ENCODE assay signal across 16 cellular contexts in genomic region chr3:25719321-25719720, GRCh38. TPM values are rescaled to one million over a fixed set of nuclear protein-coding genes. Genes with fewer than 3 reads are reported as not detected.
DNase-seq lines count a peak whose midpoint lies in the region; ATAC-seq, FAIRE-seq and TF ChIP-seq lines count a peak whose summit lies in the region.
"Had no signal": no experiment of that assay in that cellular context is flagged by ENCODE, and none has a peak within 500 bp of the region (broad histone marks: within the 10 kb centered on the region; RNA-seq: fewer than 3 reads in every experiment).

No MANE protein-coding gene starts in this region.

- intact Hi-C loops in HepG2 (cut with micrococcal nuclease; ENCODE audit: unreplicated experiment) = no loop called here
- intact Hi-C loops in right lobe of liver (cut with DNase I) = no loop called here
- intact Hi-C loops in OCI-LY7 (cut with micrococcal nuclease; ENCODE audit: unreplicated experiment) = no loop called here
- intact Hi-C loops in K562 (cut with micrococcal nuclease) = no loop called here

- no peak overlapping the region for H3K4me2 ChIP-seq in HepG2 (ENCODE audit: low read depth, low read length)
- no peak overlapping the region for H3K4me2 ChIP-seq in OCI-LY7 (ENCODE audit: low read length)
- no peak overlapping the region for H3K4me2 ChIP-seq in K562 (ENCODE audit: insufficient read depth, low read length)

- H3K79me2 ChIP-seq in HepG2 (ENCODE audit: insufficient read depth, low read length) = no peaks in the 10 kb centered on the region
- H3K79me2 ChIP-seq in OCI-LY7 (ENCODE audit: insufficient read depth, low read depth, low read length) = no peaks in the 10 kb centered on the region; the same call in 1 of the 2 replicates
- no peaks in the 10 kb centered on the region for H3K79me2 ChIP-seq in K562 (ENCODE audit: control insufficient read depth, insufficient read depth, low read length)

- ATAC-seq in HepG2 (no peak), right lobe of liver (no peak), K562 (no peak), HG03108 (IDR thresholded peaks at IDR 0.05; ENCODE audit: unreplicated experiment) (no peak)
- ATAC-seq: CD8-positive, alpha-beta T cell had no signal

- H3K4me1 ChIP-seq in HepG2 (ENCODE audit: insufficient read depth, low read length) (no peaks in the 10 kb centered on the region), right lobe of liver (no peaks in the 10 kb centered on the region), OCI-LY7 (ENCODE audit: insufficient read depth, low read length, poor library complexity, severe bottlenecking) (no peaks in the 10 kb centered on the region), K562 (replicated peaks in 1 of 2; ENCODE audit: control insufficient read depth in 2 of 2, insufficient read depth in 2 of 2, low read length in 2 of 2) (no peaks in the 10 kb centered on the region)
- H3K4me1 ChIP-seq: BE2C had no signal

- CTCF ChIA-PET in HepG2 (lab: Yijun Ruan, JAX; ENCODE audit: low intra/inter-chr PET ratio, low total read pairs) (no interaction called here), OCI-LY7 (lab: Charles Lee; ENCODE audit: unreplicated experiment) (no interaction called here), K562 (lab: Yijun Ruan, JAX; ENCODE audit: low intra/inter-chr PET ratio) (no interaction called here)

- H3K27me3 ChIP-seq in HepG2 (ENCODE audit: control insufficient read depth in 1 of 2, insufficient read depth in 2 of 2, low read length in 2 of 2) = no peaks in the 10 kb centered on the region
- no peaks in the 10 kb centered on the region for H3K27me3 ChIP-seq in right lobe of liver
- no peaks in the 10 kb centered on the region for H3K27me3 ChIP-seq in K562 (ENCODE audit: control insufficient read depth in 2 of 2, insufficient read depth in 2 of 2, low read length in 2 of 2)
- H3K27me3 ChIP-seq: BE2C had no signal

- H4K20me1 ChIP-seq in HepG2 (ENCODE audit: insufficient read depth, low read length) (no peaks in the 10 kb centered on the region), OCI-LY7 (ENCODE audit: insufficient read depth, low read length) (no peaks in the 10 kb centered on the region), K562 (replicated peaks; ENCODE audit: control insufficient read depth, insufficient read depth, low read length) (no peaks in the 10 kb centered on the region)

- TF ChIP-seq EP300 in HepG2 (IDR thresholded peaks at IDR 0.05; ENCODE audit: low read depth in 2 of 2, low read length in 2 of 2) = no peak
- no peak for TF ChIP-seq EP300 in HepG2 (CRISPR knock-in tag; IDR thresholded peaks at IDR 0.05; ENCODE audit: borderline replicate concordance)
- no peak for TF ChIP-seq EP300 in K562 (IDR thresholded peaks at IDR 0.05; ENCODE audit: low read length)

- no peaks in the 10 kb centered on the region for H3K9me2 ChIP-seq in OCI-LY7 (ENCODE audit: insufficient read depth, low read length)

- TF ChIP-seq CTCF in HepG2 (CRISPR knock-in tag; IDR thresholded peaks at IDR 0.05) = no peak
- no peak for TF ChIP-seq CTCF in right lobe of liver (IDR thresholded peaks at IDR 0.05)
- no peak for TF ChIP-seq CTCF in OCI-LY7 (conservative IDR thresholded peaks at IDR 0.05; ENCODE audit: low read length)
- TF ChIP-seq CTCF in K562 (IDR thresholded peaks at IDR 0.05 in 2 of 3, conservative IDR thresholded peaks at IDR 0.05 in 1 of 3; ENCODE audit: insufficient read depth in 2 of 3, low read depth in 1 of 3, low read length in 3 of 3) = no peak

- H3K4me3 ChIP-seq in HepG2 (replicated peaks in 1 of 3; ENCODE audit: insufficient read depth in 1 of 3, low read depth in 2 of 3, low read length in 3 of 3) (no peak overlapping the region), right lobe of liver (no peak overlapping the region), OCI-LY7 (ENCODE audit: low read depth, low read length, poor library complexity, severe bottlenecking) (no peak overlapping the region), K562 (no peak overlapping the region)

- H3K9me1 ChIP-seq in K562 (ENCODE audit: control insufficient read depth, insufficient read depth, low read length) = no peaks in the 10 kb centered on the region

- H3K27ac ChIP-seq in HepG2 (ENCODE audit: extremely low read length, insufficient read depth, low read length) (no peak overlapping the region), right lobe of liver (no peak overlapping the region), OCI-LY7 (ENCODE audit: low read depth, low read length, poor library complexity, severe bottlenecking) (no peak overlapping the region), K562 (ENCODE audit: extremely low read depth, low read depth, low read length) (no peak overlapping the region)
- H3K27ac ChIP-seq: C4-2B had no signal

- BruUV-seq in HepG2 (replicated peaks; lab: Mats Ljungman, UMichigan) = TSS peak; percentile 49
- TSS peak; percentile 69 for BruUV-seq in OCI-LY7 (replicated peaks; lab: Mats Ljungman, UMichigan)
- BruUV-seq in K562 (replicated peaks; lab: Mats Ljungman, UMichigan) = TSS peak; percentile 50

- WGBS in HepG2 (ENCODE audit: low lambda C conversion rate) = 97% methylated on average over 1 of the region's 1 CpG
- WGBS in right lobe of liver (ENCODE audit: insufficient coverage, low coverage, low lambda C conversion rate, missing lambda C conversion rate) = 86% methylated on average over 1 of the region's 1 CpG
- 85% methylated on average over 1 of the region's 1 CpG for WGBS in K562 (ENCODE audit: insufficient coverage, low coverage, missing lambda C conversion rate)

- FAIRE-seq in HepG2 (lab: Jason Lieb, UNC) = no peak
- no peak for FAIRE-seq in K562 (lab: Jason Lieb, UNC)
- FAIRE-seq: HTR-8/SVneo had no signal

- POLR2A ChIA-PET in HepG2 (lab: Yijun Ruan, JAX) = no interaction called here
- POLR2A ChIA-PET in OCI-LY7 (lab: Charles Lee) = interaction anchor here (0.7 to 1.4 kb wide), 3 partner anchors 10 to 82 kb away, joined by 3 to 5 read pairs (median 3); no protein-coding TSS in a partner anchor
- POLR2A ChIA-PET in K562 (lab: Yijun Ruan, JAX) = no interaction called here

- TF ChIP-seq RAD21 in HepG2 (CRISPR knock-in tag; IDR thresholded peaks at IDR 0.05) (no peak), K562 (CRISPR knock-in tag; conservative IDR thresholded peaks at IDR 0.05 in 1 of 2, IDR thresholded peaks at IDR 0.05 in 1 of 2) (no peak)

- no peak overlapping the region for H2AFZ ChIP-seq in HepG2 (ENCODE audit: low read length)
- H2AFZ ChIP-seq in OCI-LY7 (ENCODE audit: low read length) = no peak overlapping the region
- H2AFZ ChIP-seq in K562 (ENCODE audit: low read depth, low read length) = no peak overlapping the region

- in situ Hi-C loops in HepG2 (cut with HindIII; ENCODE audit: extremely low pct_ligation_motif_present, low pct_unique_long_range_greater_than_20kb) (no loop called here), K562 (cut with MboI) (no loop called here)

- no peak overlapping the region for H3K9ac ChIP-seq in HepG2 (ENCODE audit: insufficient read depth, low read depth, low read length)
- H3K9ac ChIP-seq in K562 (ENCODE audit: insufficient read depth in 1 of 2, low read depth in 2 of 2, low read length in 2 of 2) = no peak overlapping the region

- H3K36me3 ChIP-seq in HepG2 (replicated peaks in 1 of 2; ENCODE audit: control insufficient read depth in 1 of 2, insufficient read depth in 2 of 2, low read length in 2 of 2) (peaks cover 0 to 5% of the 10 kb centered on the region in 2 experiments; a peak in 1 of 5 replicates), right lobe of liver (peaks cover 0 to 8% (median under 1%) of the 10 kb centered on the region in 4 donors), OCI-LY7 (ENCODE audit: insufficient read depth, low read length) (peaks cover 67% of the 10 kb centered on the region), K562 (ENCODE audit: control insufficient read depth, insufficient read depth, low read length) (peaks cover 23% of the 10 kb centered on the region; the same call in 2 of the 3 replicates)
- H3K36me3 ChIP-seq: BE2C had no signal

- H3K9me3 ChIP-seq in HepG2 (ENCODE audit: low read length) (no peaks in the 10 kb centered on the region), right lobe of liver (no peaks in the 10 kb centered on the region), OCI-LY7 (ENCODE audit: low read length) (no peaks in the 10 kb centered on the region), K562 (replicated peaks; ENCODE audit: control insufficient read depth, insufficient read depth, low read depth, low read length) (no peaks in the 10 kb centered on the region)
- H3K9me3 ChIP-seq: BE2C had no signal

- no peak for DNase-seq in HepG2 (ENCODE audit: low spot score)
- DNase-seq in right lobe of liver = no peak
- no peak for DNase-seq in OCI-LY7 (ENCODE audit: low spot score)
- no peak for DNase-seq in K562 (ENCODE audit: extremely low read depth in 1 of 4, low spot score in 3 of 4)
- DNase-seq in AG08395 (ENCODE audit: low spot score) = no peak
- DNase-seq in NCI-H1417 treated with DMSO at 0.1 percent for 48 hours (lab: John Stamatoyannopoulos, UW) = no peak
- DNase-seq: BE2C; CD8-positive, alpha-beta T cell; COR-L47; DND-41; GDM1; HCEC 1CT; HFFc6 had no signal

- TF ChIP-seq POLR2A in HepG2 (IDR thresholded peaks at IDR 0.05; ENCODE audit: insufficient read depth in 1 of 2, low read depth in 2 of 2, low read length in 2 of 2) = no peak
- TF ChIP-seq POLR2A in right lobe of liver (IDR thresholded peaks at IDR 0.05) = no peak
- no peak for TF ChIP-seq POLR2A in K562 (conservative IDR thresholded peaks at IDR 0.05)

RNA-seq across cellular contexts. Expression of gene TOP2B, which starts 54.6 kb away (rescaled TPM):
- total RNA-seq in HepG2 (2016; rRNA removed; fragmentation: Illumina TruSeq; extraction: Trizol) (88.1 and 140 TPM in 2 replicates), right lobe of liver (10 to 100 TPM; 26.3 to 42.3 (median 33.5) TPM), OCI-LY7 (2022) (264 and 323 TPM in 2 replicates), K562 (2014; rRNA removed) (107 and 130 TPM in 2 replicates), K562 (2014; rRNA removed; fragmentation: Illumina TruSeq; extraction: Trizol) (159 and 195 TPM in 2 replicates), K562 (2015; rRNA removed; fragmentation: Illumina TruSeq; extraction: Trizol) (179 and 186 TPM in 2 replicates), K562 (2021) (131 and 159 TPM in 2 replicates)
- 5.7 and 6.6 TPM in 2 replicates for total RNA-seq in HepG2 (2016; cell fraction: cytosol; rRNA removed; fragmentation: Illumina TruSeq; extraction: Trizol; ENCODE audit: low read depth)
- 85.6 and 135 TPM in 2 replicates for total RNA-seq in HepG2 (2016; cell fraction: insoluble cytoplasmic fraction; rRNA removed; fragmentation: Illumina TruSeq; extraction: Trizol)
- total RNA-seq in HepG2 (2016; cell fraction: membrane; rRNA removed; fragmentation: Illumina TruSeq; extraction: Trizol) = 21.7 and 22.0 TPM in 2 replicates
- 78.5 and 79.6 TPM in 2 replicates for total RNA-seq in HepG2 (2016; cell fraction: nucleus; rRNA removed; fragmentation: Illumina TruSeq; extraction: Trizol)
- polyA plus RNA-seq in HepG2 (2011; rRNA removed) (20.3 and 27.6 TPM in 2 replicates), K562 (2011; rRNA removed) (66.0 and 103 TPM in 2 replicates), K562 (2014; fragmentation: Illumina TruSeq; extraction: Trizol) (141 and 166 TPM in 2 replicates), K562 (2014; fragmentation: Nextera tagmentation; extraction: Ambion mirVana) (10 to 100 TPM; 45.3 to 57.8 TPM), K562 (2014; rRNA removed) (102 and 134 TPM in 2 replicates)
- 7.3 and 13.7 TPM in 2 replicates for polyA plus RNA-seq in HepG2 (2011; cell fraction: cytosol; rRNA removed)
- 13.3 and 17.5 TPM in 2 replicates for polyA plus RNA-seq in HepG2 (2011; cell fraction: nucleus; rRNA removed)
- 38.5 and 59.6 TPM in 2 replicates for polyA plus RNA-seq in HepG2 (2012)
- 2.3 and 2.5 TPM in 2 replicates for polyA plus RNA-seq in HepG2 (2016; cell fraction: cytosol; fragmentation: Illumina TruSeq; extraction: Trizol; ENCODE audit: low read depth)
- 113 and 114 TPM in 2 replicates for polyA plus RNA-seq in HepG2 (2016; cell fraction: insoluble cytoplasmic fraction; fragmentation: Illumina TruSeq; extraction: Trizol; ENCODE audit: low read depth)
- polyA plus RNA-seq in HepG2 (2016; cell fraction: membrane; fragmentation: Illumina TruSeq; extraction: Trizol; ENCODE audit: low read depth) = 7.9 and 9.4 TPM in 2 replicates
- 84.6 and 86.1 TPM in 2 replicates for polyA plus RNA-seq in HepG2 (2016; cell fraction: nucleus; fragmentation: Illumina TruSeq; extraction: Trizol; ENCODE audit: insufficient read depth, low read depth)
- polyA minus RNA-seq in HepG2 (2011; rRNA and poly(A)+ RNA removed; ENCODE audit: low replicate concordance) = 10.0 and 13.4 TPM in 2 replicates
- 32.4 and 35.7 TPM in 2 replicates for polyA minus RNA-seq in HepG2 (2011; cell fraction: cytosol; rRNA and poly(A)+ RNA removed)
- 94.6 and 94.9 TPM in 2 replicates for polyA minus RNA-seq in HepG2 (2011; cell fraction: nucleus; rRNA and poly(A)+ RNA removed)
- total RNA-seq in OCI-LY7 (2014; rRNA removed; shearing (Covaris generic)) = 162 and 205 TPM in 2 replicates
- 34.4 and 197 TPM in 2 replicates for total RNA-seq in K562 (2011; cell fraction: chromatin; rRNA removed; ENCODE audit: low replicate concordance)
- total RNA-seq in K562 (2011; cell fraction: nucleolus; rRNA removed) = 11.8 and 19.3 TPM in 2 replicates
- 35.7 and 45.5 TPM in 2 replicates for total RNA-seq in K562 (2011; cell fraction: nucleoplasm; rRNA removed)
- 8.5 and 26.9 TPM in 2 replicates for polyA plus RNA-seq in K562 (2011; cell fraction: cytosol; rRNA removed)
- 26.6 and 45.8 TPM in 2 replicates for polyA plus RNA-seq in K562 (2011; cell fraction: nucleus; rRNA removed)
- 115 and 117 TPM in 2 replicates for polyA plus RNA-seq in K562 (2012)
- 154 and 181 TPM in 2 replicates for polyA minus RNA-seq in K562 (2011; rRNA and poly(A)+ RNA removed)
- polyA minus RNA-seq in K562 (2011; cell fraction: cytosol; rRNA and poly(A)+ RNA removed) = 55.0 and 70.0 TPM in 2 replicates
- 46.3 and 98.4 TPM in 2 replicates for polyA minus RNA-seq in K562 (2011; cell fraction: nucleus; rRNA and poly(A)+ RNA removed)
